ENCODE assay signal across 8 cellular contexts in the genomic region with DNA sequence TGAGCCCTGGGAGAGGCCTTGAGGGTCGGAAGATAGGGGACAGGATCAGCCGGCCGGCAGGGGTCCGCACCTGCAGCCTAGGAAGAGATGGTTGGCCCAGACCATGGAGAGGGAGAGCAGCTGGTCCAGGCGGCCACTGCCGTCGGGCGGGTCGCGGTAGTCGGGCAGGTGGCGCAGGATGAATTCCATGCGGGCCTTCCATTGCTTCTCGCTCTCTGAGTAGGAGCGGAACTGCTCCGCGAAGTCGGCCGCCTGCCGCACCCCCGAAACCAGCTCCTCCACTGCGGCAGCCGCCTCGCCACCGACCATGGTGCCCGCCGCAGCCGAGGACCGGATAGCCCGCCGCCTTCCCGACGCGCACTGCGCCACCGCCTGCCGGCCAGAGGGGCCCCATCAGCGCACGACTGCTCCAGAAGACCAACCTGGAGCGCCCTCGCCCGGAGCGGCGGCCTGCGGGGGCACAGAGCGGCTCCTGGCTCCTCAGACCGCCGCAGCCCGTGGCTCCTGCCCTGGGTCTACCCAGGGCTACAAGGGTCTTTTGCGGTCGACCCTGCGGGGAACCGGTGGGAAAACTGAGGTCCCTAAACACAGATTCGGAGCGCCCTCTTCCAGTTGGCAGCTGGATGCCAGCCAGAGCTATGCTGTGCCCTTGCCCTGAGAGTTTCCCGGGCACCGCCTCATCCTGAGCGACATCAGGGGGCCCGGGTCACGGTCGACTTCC. TPM values are rescaled to one million over a fixed set of nuclear protein-coding genes. Genes with fewer than 3 reads are reported as not detected.
A peak's percentile ranks its signal among the peaks of the same experiment; 100 is the strongest.
DNase-seq lines count a peak whose midpoint lies in the region; TF ChIP-seq lines count a peak whose summit lies in the region.

A gene with protein sequence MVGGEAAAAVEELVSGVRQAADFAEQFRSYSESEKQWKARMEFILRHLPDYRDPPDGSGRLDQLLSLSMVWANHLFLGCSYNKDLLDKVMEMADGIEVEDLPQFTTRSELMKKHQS (minus strand): TSS at position 336 of the 721 bp plus-strand sequence. CDS start 27 bp downstream, at position 309.

- H3K27me3 ChIP-seq in H7 (ENCODE audit: control insufficient read depth, insufficient read depth, low read length) (no peaks in the 10 kb centered on the region), Loucy (ENCODE audit: insufficient read depth, low read length, poor library complexity, severe bottlenecking) (no peaks in the 10 kb centered on the region), SJCRH30 (no peaks in the 10 kb centered on the region), neuron (ENCODE audit: insufficient read depth, low read length) (no peaks in the 10 kb centered on the region), subcutaneous abdominal adipose tissue (ENCODE audit: control insufficient read depth in 5 of 5, insufficient read depth in 4 of 5, low read length in 5 of 5) (no peaks in the 10 kb centered on the region)

- H3K9ac ChIP-seq in Loucy (ENCODE audit: low read depth, low read length, poor library complexity, severe bottlenecking) (peak within 1 kb of the TSS; percentile 89), subcutaneous abdominal adipose tissue (ENCODE audit: low read length in 5 of 5) (peak within 1 kb of the TSS; percentile 73 to 90 (median 84))

- H3K4me3 ChIP-seq in H7 (ENCODE audit: insufficient read depth, low read depth, low read length) (peak within 1 kb of the TSS; percentile 91), Loucy (ENCODE audit: low read length, poor library complexity, severe bottlenecking) (peak within 1 kb of the TSS; percentile 98), SJCRH30 (peak within 1 kb of the TSS; percentile 73), foreskin fibroblast (ENCODE audit: low read depth in 1 of 2, low read length in 2 of 2) (peak within 1 kb of the TSS; percentile 82 to 98), neuron (ENCODE audit: low read length) (peak within 1 kb of the TSS; percentile 71), subcutaneous abdominal adipose tissue (ENCODE audit: low read depth in 1 of 5, low read length in 5 of 5) (peak within 1 kb of the TSS; percentile 75 to 87 (median 86))

- peak; percentile 43 for TF ChIP-seq CTCF in Loucy (conservative IDR thresholded peaks at IDR 0.05; ENCODE audit: low read length)
- peak; percentile 63 for TF ChIP-seq CTCF in foreskin fibroblast (IDR thresholded peaks at IDR 0.05; ENCODE audit: low read depth, low read length)

- H3F3A ChIP-seq in Loucy (ENCODE audit: low read depth): no peaks in the 10 kb centered on the region

- peak within 1 kb of the TSS; percentile 94 for H3K4me2 ChIP-seq in Loucy (ENCODE audit: low read depth, low read length, poor library complexity, severe bottlenecking)

- peak within 1 kb of the TSS; percentile 93 for H2AFZ ChIP-seq in Loucy (ENCODE audit: low read length)
- peak within 1 kb of the TSS; percentile 94 for H2AFZ ChIP-seq in neuron (ENCODE audit: low read depth, low read length)

- H3K9me3 ChIP-seq in Loucy (ENCODE audit: insufficient read depth, low read depth, low read length): no peaks in the 10 kb centered on the region
- H3K9me3 ChIP-seq in SJCRH30 (replicated peaks): no peaks in the 10 kb centered on the region
- H3K9me3 ChIP-seq in neuron (ENCODE audit: low read length): no peaks in the 10 kb centered on the region
- H3K9me3 ChIP-seq in subcutaneous abdominal adipose tissue (ENCODE audit: control insufficient read depth in 5 of 5, low read length in 5 of 5): no peaks in the 10 kb centered on the region

- H3K27ac ChIP-seq in SJCRH30 (peak within 1 kb of the TSS; percentile 6; the same call in 1 of the 2 replicates), subcutaneous abdominal adipose tissue (ENCODE audit: low read depth, low read length) (peak within 1 kb of the TSS; percentile 55)

- H3K79me2 ChIP-seq in Loucy (ENCODE audit: insufficient read depth, low read length): peaks cover 31% of the 10 kb centered on the region

- peak; percentile 1 for DNase-seq in GF-D8 (lab: John Stamatoyannopoulos, UW)
- DNase-seq in H7: peak; percentile 97
- peak; percentile 89 to 90 for DNase-seq in SJCRH30
- DNase-seq in activated gamma-delta T cell treated with anti-CD3 and anti-CD28 coated beads, Interleukin-2, amount 50 U/mL, for 16 hours (ENCODE audit: low read depth): peak; percentile 83
- peak; percentile 88 to 97 for DNase-seq in foreskin fibroblast

- no peaks in the 10 kb centered on the region for H3K9me2 ChIP-seq in Loucy (replicated peaks; ENCODE audit: low read depth, low read length)

- H3K4me1 ChIP-seq in Loucy (ENCODE audit: insufficient read depth, low read length, poor library complexity, severe bottlenecking) (peaks cover 16% of the 10 kb centered on the region), SJCRH30 (no peaks in the 10 kb centered on the region; the same call in 1 of the 2 replicates), neuron (ENCODE audit: insufficient read depth, low read length) (peaks cover 12% of the 10 kb centered on the region), subcutaneous abdominal adipose tissue (ENCODE audit: control insufficient read depth in 5 of 5, insufficient read depth in 5 of 5, low read length in 5 of 5) (peaks cover 4 to 22% (median 18%) of the 10 kb centered on the region in 5 donors)

- H4K20me1 ChIP-seq in Loucy (ENCODE audit: insufficient read depth, low read length, poor library complexity, severe bottlenecking): peaks cover 16% of the 10 kb centered on the region

- H3K36me3 ChIP-seq in H7 (replicated peaks; ENCODE audit: control insufficient read depth, insufficient read depth, low read length): peaks cover 2% of the 10 kb centered on the region
- H3K36me3 ChIP-seq in Loucy (ENCODE audit: insufficient read depth, low read length): no peaks in the 10 kb centered on the region
- H3K36me3 ChIP-seq in SJCRH30: no peaks in the 10 kb centered on the region
- peaks cover 10% of the 10 kb centered on the region for H3K36me3 ChIP-seq in neuron (ENCODE audit: insufficient read depth, low read length)
- H3K36me3 ChIP-seq in subcutaneous abdominal adipose tissue (ENCODE audit: control insufficient read depth in 5 of 5, insufficient read depth in 5 of 5, low read length in 5 of 5): peaks cover 0 to 9% (median 0%) of the 10 kb centered on the region in 5 donors

RNA-seq across cellular contexts. Expression of the gene that starts here (rescaled TPM):
- 109 and 123 TPM in 2 replicates for total RNA-seq in H7 (2014; rRNA removed; shearing (Covaris generic))
- 51.3 and 62.4 TPM in 2 replicates for total RNA-seq in SJCRH30 (2014; rRNA removed; shearing (Covaris generic))

Comparison
In these comparisons a context has a peak if more than half of its experiments do, and no peak if none do; other contexts are left out.
1. Peak in every context shown above with its lines: DNase-seq, H3K4me3 ChIP-seq and H3K27ac ChIP-seq.
2. DNase-seq: peak in every context shown above with its lines; median percentile 97 in H7; 92 in foreskin fibroblast; 90 in SJCRH30; 83 in activated gamma-delta T cell treated with anti-CD3 and anti-CD28 coated beads, Interleukin-2, amount 50 U/mL, for 16 hours; 1 in GF-D8.